Comparison of ENCODE assay signal across 1 cellular context in the genomic region with DNA sequence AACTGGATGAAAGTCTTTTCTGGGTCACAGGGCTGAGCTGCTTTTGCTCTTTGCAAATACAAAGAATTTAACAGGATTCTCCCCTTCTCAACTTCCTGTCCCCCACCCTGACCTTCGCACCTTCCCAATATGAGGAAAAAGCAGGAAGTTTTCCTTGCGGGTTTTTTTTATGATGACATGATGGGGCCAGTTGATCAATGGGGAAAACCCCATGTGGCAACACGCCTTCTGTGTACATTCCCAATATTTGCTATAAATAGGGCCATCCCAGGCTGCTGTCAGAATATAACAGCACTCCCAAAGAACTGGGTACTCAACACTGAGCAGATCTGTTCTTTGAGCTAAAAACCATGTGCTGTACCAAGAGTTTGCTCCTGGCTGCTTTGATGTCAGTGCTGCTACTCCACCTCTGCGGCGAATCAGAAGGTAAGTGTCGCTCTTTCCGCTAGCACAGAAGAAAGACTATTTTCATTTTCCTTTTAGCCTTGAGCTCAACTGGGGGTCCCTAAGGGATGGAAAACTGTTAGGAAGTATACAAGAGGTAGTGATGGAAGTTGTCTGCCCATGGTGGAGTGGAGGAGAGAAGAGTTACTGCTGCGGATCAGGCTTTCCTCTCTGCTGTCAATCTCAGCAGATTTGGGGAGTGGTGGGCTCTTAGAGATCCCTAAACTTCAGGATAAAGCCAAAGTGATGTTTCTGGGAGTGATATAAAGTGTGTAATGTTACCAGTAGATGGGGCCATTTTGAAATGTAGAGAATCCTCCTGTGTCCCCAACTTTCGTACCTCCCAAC.
TF ChIP-seq lines count a peak whose summit lies in the region.

A gene with protein sequence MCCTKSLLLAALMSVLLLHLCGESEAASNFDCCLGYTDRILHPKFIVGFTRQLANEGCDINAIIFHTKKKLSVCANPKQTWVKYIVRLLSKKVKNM (plus strand): TSS at position 281 of the 792 bp plus-strand sequence. CDS start 70 bp downstream, at position 351.

TF ChIP-seq in HepG2, 621 proteins besides CTCF, POLR2A, EP300 and RAD21 (continued from another document and continues in another):
- TF ChIP-seq, protein P1, sequence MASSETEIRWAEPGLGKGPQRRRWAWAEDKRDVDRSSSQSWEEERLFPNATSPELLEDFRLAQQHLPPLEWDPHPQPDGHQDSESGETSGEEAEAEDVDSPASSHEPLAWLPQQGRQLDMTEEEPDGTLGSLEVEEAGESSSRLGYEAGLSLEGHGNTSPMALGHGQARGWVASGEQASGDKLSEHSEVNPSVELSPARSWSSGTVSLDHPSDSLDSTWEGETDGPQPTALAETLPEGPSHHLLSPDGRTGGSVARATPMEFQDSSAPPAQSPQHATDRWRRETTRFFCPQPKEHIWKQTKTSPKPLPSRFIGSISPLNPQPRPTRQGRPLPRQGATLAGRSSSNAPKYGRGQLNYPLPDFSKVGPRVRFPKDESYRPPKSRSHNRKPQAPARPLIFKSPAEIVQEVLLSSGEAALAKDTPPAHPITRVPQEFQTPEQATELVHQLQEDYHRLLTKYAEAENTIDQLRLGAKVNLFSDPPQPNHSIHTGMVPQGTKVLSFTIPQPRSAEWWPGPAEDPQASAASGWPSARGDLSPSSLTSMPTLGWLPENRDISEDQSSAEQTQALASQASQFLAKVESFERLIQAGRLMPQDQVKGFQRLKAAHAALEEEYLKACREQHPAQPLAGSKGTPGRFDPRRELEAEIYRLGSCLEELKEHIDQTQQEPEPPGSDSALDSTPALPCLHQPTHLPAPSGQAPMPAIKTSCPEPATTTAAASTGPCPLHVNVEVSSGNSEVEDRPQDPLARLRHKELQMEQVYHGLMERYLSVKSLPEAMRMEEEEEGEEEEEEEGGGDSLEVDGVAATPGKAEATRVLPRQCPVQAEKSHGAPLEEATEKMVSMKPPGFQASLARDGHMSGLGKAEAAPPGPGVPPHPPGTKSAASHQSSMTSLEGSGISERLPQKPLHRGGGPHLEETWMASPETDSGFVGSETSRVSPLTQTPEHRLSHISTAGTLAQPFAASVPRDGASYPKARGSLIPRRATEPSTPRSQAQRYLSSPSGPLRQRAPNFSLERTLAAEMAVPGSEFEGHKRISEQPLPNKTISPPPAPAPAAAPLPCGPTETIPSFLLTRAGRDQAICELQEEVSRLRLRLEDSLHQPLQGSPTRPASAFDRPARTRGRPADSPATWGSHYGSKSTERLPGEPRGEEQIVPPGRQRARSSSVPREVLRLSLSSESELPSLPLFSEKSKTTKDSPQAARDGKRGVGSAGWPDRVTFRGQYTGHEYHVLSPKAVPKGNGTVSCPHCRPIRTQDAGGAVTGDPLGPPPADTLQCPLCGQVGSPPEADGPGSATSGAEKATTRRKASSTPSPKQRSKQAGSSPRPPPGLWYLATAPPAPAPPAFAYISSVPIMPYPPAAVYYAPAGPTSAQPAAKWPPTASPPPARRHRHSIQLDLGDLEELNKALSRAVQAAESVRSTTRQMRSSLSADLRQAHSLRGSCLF (CRISPR knock-in tag; IDR thresholded peaks at IDR 0.05; ENCODE audit: borderline replicate concordance), result no peak
- no peak for TF ChIP-seq CAMTA2 (CRISPR knock-in tag; IDR thresholded peaks at IDR 0.05; ENCODE audit: borderline replicate concordance)
- 0 out of 2 replicates have a peak, but pooled peaks have one; percentile 45 for TF ChIP-seq ZFP41 (CRISPR knock-in tag; IDR thresholded peaks at IDR 0.05; ENCODE audit: borderline replicate concordance)
- no peak for TF ChIP-seq ZNF572 (CRISPR knock-in tag; IDR thresholded peaks at IDR 0.05)
- TF ChIP-seq SNAI1 (CRISPR knock-in tag; IDR thresholded peaks at IDR 0.05; ENCODE audit: borderline replicate concordance), result peak; percentile 21; the same call in 1 of the 2 replicates
- TF ChIP-seq, protein P2, sequence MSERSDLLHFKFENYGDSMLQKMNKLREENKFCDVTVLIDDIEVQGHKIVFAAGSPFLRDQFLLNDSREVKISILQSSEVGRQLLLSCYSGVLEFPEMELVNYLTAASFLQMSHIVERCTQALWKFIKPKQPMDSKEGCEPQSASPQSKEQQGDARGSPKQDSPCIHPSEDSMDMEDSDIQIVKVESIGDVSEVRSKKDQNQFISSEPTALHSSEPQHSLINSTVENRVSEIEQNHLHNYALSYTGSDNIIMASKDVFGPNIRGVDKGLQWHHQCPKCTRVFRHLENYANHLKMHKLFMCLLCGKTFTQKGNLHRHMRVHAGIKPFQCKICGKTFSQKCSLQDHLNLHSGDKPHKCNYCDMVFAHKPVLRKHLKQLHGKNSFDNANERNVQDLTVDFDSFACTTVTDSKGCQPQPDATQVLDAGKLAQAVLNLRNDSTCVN (CRISPR knock-in tag; IDR thresholded peaks at IDR 0.05; ENCODE audit: borderline replicate concordance), result no peak
- peak; percentile 51; the same call in 1 of the 2 replicates for TF ChIP-seq SIX4 (CRISPR knock-in tag; IDR thresholded peaks at IDR 0.05)
- TF ChIP-seq, protein P3, sequence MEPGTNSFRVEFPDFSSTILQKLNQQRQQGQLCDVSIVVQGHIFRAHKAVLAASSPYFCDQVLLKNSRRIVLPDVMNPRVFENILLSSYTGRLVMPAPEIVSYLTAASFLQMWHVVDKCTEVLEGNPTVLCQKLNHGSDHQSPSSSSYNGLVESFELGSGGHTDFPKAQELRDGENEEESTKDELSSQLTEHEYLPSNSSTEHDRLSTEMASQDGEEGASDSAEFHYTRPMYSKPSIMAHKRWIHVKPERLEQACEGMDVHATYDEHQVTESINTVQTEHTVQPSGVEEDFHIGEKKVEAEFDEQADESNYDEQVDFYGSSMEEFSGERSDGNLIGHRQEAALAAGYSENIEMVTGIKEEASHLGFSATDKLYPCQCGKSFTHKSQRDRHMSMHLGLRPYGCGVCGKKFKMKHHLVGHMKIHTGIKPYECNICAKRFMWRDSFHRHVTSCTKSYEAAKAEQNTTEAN (CRISPR knock-in tag; conservative IDR thresholded peaks at IDR 0.05), result peak; percentile 65
- TF ChIP-seq, protein P4, sequence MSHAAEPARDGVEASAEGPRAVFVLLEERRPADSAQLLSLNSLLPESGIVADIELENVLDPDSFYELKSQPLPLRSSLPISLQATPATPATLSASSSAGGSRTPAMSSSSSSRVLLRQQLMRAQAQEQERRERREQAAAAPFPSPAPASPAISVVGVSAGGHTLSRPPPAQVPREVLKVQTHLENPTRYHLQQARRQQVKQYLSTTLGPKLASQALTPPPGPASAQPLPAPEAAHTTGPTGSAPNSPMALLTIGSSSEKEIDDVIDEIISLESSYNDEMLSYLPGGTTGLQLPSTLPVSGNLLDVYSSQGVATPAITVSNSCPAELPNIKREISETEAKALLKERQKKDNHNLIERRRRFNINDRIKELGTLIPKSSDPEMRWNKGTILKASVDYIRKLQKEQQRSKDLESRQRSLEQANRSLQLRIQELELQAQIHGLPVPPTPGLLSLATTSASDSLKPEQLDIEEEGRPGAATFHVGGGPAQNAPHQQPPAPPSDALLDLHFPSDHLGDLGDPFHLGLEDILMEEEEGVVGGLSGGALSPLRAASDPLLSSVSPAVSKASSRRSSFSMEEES (CRISPR knock-in tag; IDR thresholded peaks at IDR 0.05), result peak; percentile 90
- TF ChIP-seq, protein P5, sequence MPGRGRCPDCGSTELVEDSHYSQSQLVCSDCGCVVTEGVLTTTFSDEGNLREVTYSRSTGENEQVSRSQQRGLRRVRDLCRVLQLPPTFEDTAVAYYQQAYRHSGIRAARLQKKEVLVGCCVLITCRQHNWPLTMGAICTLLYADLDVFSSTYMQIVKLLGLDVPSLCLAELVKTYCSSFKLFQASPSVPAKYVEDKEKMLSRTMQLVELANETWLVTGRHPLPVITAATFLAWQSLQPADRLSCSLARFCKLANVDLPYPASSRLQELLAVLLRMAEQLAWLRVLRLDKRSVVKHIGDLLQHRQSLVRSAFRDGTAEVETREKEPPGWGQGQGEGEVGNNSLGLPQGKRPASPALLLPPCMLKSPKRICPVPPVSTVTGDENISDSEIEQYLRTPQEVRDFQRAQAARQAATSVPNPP (CRISPR knock-in tag; IDR thresholded peaks at IDR 0.05), result peak; percentile 69
- TF ChIP-seq ZNF792 (CRISPR knock-in tag; IDR thresholded peaks at IDR 0.05), result peak; percentile 78; the same call in 1 of the 2 replicates
- peak; percentile 18; the same call in 1 of the 2 replicates for TF ChIP-seq ZFP36L2 (CRISPR knock-in tag; IDR thresholded peaks at IDR 0.05)
- no peak for TF ChIP-seq ZNF777 (CRISPR knock-in tag; IDR thresholded peaks at IDR 0.05)
- TF ChIP-seq, protein P6, sequence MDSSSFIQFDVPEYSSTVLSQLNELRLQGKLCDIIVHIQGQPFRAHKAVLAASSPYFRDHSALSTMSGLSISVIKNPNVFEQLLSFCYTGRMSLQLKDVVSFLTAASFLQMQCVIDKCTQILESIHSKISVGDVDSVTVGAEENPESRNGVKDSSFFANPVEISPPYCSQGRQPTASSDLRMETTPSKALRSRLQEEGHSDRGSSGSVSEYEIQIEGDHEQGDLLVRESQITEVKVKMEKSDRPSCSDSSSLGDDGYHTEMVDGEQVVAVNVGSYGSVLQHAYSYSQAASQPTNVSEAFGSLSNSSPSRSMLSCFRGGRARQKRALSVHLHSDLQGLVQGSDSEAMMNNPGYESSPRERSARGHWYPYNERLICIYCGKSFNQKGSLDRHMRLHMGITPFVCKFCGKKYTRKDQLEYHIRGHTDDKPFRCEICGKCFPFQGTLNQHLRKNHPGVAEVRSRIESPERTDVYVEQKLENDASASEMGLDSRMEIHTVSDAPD (CRISPR knock-in tag; IDR thresholded peaks at IDR 0.05), result 0 out of 2 replicates have a peak, but pooled peaks have one; percentile 47
- peak; percentile 97 for TF ChIP-seq ZNF703 (CRISPR knock-in tag; IDR thresholded peaks at IDR 0.05; ENCODE audit: borderline replicate concordance)
- no peak for TF ChIP-seq ZNF484 (CRISPR knock-in tag; IDR thresholded peaks at IDR 0.05; ENCODE audit: borderline replicate concordance, low read depth)
- TF ChIP-seq MAF1 (CRISPR knock-in tag; IDR thresholded peaks at IDR 0.05; ENCODE audit: borderline replicate concordance), result no peak; the same call in none of the 2 replicates
- peak; percentile 76 for TF ChIP-seq GABPB1 (CRISPR knock-in tag; IDR thresholded peaks at IDR 0.05)
- no peak for TF ChIP-seq NR1H2 (CRISPR knock-in tag; IDR thresholded peaks at IDR 0.05; ENCODE audit: borderline replicate concordance, low read depth)
- TF ChIP-seq, protein P7, sequence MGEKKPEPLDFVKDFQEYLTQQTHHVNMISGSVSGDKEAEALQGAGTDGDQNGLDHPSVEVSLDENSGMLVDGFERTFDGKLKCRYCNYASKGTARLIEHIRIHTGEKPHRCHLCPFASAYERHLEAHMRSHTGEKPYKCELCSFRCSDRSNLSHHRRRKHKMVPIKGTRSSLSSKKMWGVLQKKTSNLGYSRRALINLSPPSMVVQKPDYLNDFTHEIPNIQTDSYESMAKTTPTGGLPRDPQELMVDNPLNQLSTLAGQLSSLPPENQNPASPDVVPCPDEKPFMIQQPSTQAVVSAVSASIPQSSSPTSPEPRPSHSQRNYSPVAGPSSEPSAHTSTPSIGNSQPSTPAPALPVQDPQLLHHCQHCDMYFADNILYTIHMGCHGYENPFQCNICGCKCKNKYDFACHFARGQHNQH (CRISPR knock-in tag; IDR thresholded peaks at IDR 0.05), result peak; percentile 97
- TF ChIP-seq, protein P8, sequence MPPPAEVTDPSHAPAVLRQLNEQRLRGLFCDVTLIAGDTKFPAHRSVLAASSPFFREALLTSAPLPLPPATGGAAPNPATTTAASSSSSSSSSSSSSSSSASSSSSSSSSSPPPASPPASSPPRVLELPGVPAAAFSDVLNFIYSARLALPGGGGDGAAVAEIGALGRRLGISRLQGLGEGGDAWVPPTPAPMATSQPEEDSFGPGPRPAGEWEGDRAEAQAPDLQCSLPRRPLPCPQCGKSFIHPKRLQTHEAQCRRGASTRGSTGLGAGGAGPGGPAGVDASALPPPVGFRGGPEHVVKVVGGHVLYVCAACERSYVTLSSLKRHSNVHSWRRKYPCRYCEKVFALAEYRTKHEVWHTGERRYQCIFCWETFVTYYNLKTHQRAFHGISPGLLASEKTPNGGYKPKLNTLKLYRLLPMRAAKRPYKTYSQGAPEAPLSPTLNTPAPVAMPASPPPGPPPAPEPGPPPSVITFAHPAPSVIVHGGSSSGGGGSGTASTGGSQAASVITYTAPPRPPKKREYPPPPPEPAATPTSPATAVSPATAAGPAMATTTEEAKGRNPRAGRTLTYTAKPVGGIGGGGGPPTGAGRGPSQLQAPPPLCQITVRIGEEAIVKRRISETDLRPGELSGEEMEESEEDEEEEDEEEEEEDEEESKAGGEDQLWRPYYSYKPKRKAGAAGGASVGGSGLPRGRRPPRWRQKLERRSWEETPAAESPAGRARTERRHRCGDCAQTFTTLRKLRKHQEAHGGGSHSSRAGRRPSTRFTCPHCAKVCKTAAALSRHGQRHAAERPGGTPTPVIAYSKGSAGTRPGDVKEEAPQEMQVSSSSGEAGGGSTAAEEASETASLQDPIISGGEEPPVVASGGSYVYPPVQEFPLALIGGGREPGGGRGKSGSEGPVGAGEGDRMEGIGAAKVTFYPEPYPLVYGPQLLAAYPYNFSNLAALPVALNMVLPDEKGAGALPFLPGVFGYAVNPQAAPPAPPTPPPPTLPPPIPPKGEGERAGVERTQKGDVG (CRISPR knock-in tag; IDR thresholded peaks at IDR 0.05; ENCODE audit: borderline replicate concordance), result no peak
- no peak for TF ChIP-seq ZNF883 (CRISPR knock-in tag; IDR thresholded peaks at IDR 0.05; ENCODE audit: not compliant biosample characterization)
- TF ChIP-seq, protein P9, sequence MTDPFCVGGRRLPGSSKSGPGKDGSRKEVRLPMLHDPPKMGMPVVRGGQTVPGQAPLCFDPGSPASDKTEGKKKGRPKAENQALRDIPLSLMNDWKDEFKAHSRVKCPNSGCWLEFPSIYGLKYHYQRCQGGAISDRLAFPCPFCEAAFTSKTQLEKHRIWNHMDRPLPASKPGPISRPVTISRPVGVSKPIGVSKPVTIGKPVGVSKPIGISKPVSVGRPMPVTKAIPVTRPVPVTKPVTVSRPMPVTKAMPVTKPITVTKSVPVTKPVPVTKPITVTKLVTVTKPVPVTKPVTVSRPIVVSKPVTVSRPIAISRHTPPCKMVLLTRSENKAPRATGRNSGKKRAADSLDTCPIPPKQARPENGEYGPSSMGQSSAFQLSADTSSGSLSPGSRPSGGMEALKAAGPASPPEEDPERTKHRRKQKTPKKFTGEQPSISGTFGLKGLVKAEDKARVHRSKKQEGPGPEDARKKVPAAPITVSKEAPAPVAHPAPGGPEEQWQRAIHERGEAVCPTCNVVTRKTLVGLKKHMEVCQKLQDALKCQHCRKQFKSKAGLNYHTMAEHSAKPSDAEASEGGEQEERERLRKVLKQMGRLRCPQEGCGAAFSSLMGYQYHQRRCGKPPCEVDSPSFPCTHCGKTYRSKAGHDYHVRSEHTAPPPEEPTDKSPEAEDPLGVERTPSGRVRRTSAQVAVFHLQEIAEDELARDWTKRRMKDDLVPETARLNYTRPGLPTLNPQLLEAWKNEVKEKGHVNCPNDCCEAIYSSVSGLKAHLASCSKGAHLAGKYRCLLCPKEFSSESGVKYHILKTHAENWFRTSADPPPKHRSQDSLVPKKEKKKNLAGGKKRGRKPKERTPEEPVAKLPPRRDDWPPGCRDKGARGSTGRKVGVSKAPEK (CRISPR knock-in tag; IDR thresholded peaks at IDR 0.05; ENCODE audit: borderline replicate concordance), result peak; percentile 80; the same call in 1 of the 2 replicates
- TF ChIP-seq MIER3 (CRISPR knock-in tag; IDR thresholded peaks at IDR 0.05; ENCODE audit: borderline replicate concordance), result peak; percentile 76; the same call in 1 of the 2 replicates
- 0 out of 2 replicates have a peak, but pooled peaks have one; percentile 9 for TF ChIP-seq KDM4B (CRISPR knock-in tag; IDR thresholded peaks at IDR 0.05)
- no peak for TF ChIP-seq NONO (IDR thresholded peaks at IDR 0.05)
- TF ChIP-seq NONO (CRISPR knock-in tag; conservative IDR thresholded peaks at IDR 0.05), result no peak; the same call in 1 of the 2 replicates
- TF ChIP-seq MIER2 (CRISPR knock-in tag; IDR thresholded peaks at IDR 0.05), result no peak
- TF ChIP-seq ZNF569 (CRISPR knock-in tag; IDR thresholded peaks at IDR 0.05; ENCODE audit: borderline replicate concordance), result 0 out of 2 replicates have a peak, but pooled peaks have one; percentile 45
- TF ChIP-seq ZNF772 (CRISPR knock-in tag; IDR thresholded peaks at IDR 0.05), result peak; percentile 86
- peak; percentile 91 for TF ChIP-seq WIZ (CRISPR knock-in tag; IDR thresholded peaks at IDR 0.05)
